ENCODE assay signal across 24 cellular contexts in the genomic region with DNA sequence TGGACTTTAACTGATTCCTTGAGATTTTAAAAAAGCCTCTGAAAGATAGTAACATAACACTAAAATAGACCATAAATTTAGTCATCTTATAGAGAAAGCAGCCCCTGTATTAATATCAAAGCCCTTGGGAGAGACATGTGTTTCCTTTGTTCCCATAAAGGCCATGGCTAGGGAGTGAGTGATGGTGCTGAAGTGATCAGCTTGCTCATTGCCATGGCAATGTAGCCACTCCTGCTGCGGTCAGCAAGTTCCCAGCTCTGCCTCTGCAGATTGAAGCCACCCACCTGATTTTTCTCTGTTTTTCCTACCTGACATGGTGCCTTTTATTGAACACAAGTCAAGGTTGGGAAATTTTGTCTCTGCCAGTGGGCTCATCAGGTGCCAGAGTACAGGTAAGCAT.
"Had no signal": no experiment of that assay in that cellular context is flagged by ENCODE, and none has a peak within 500 bp of the region (broad histone marks: within the 10 kb centered on the region; RNA-seq: fewer than 3 reads in every experiment).

No MANE protein-coding gene starts in this region.

- H3K27ac ChIP-seq: ascending aorta, brain microvascular endothelial cell, coronary artery, gastroesophageal sphincter, hepatocyte, pancreas, prostate gland, sigmoid colon, thoracic aorta, vagina had no signal

- H3K9me3 ChIP-seq: pancreas, prostate gland, thoracic aorta, vagina had no signal

- H3K4me1 ChIP-seq: ascending aorta, gastroesophageal sphincter, pancreas, prostate gland, sigmoid colon, vagina had no signal

- H3K36me3 ChIP-seq: ascending aorta, brain microvascular endothelial cell, gastroesophageal sphincter, pancreas, prostate gland, sigmoid colon, thoracic aorta, vagina had no signal

- DNase-seq: activated CD4-positive, alpha-beta memory T cell treated with anti-CD3 and anti-CD28 coated beads, Interleukin-2, amount 10 ng/mL, durations not matched to agents 7 days and 5 days; activated CD4-positive, alpha-beta T cell treated with anti-CD3 and anti-CD28 coated beads for 1 hour; activated CD4-positive, alpha-beta T cell treated with anti-CD3 and anti-CD28 coated beads, Interleukin-2, amount 10 ng/mL, durations not matched to agents 7 days and 5 days; activated CD8-positive, alpha-beta memory T cell treated with anti-CD3 and anti-CD28 coated beads, Interleukin-2, amount 50 U/mL, for 48 hours; activated gamma-delta T cell; activated naive CD4-positive, alpha-beta T cell treated with anti-CD3 and anti-CD28 coated beads, Interleukin-2, amount 10 ng/mL, durations not matched to agents 7 days and 5 days; activated naive CD8-positive, alpha-beta T cell treated with anti-CD3 and anti-CD28 coated beads, Interleukin-2, amount 10 ng/mL, durations not matched to agents 7 days and 5 days; activated T-cell treated with anti-CD3 and anti-CD28 coated beads, Interleukin-2, amount 50 U/mL, for 24 hours; brain microvascular endothelial cell; left cardiac atrium; mammary epithelial cell; pancreas; sigmoid colon; small intestine; stimulated activated CD4-positive, alpha-beta T cell treated with anti-CD3 and anti-CD28 coated beads, Interleukin-4, amount 100 ng/mL, for 24 hours had no signal

- H3K4me3 ChIP-seq: ascending aorta, coronary artery, gastroesophageal sphincter, hepatocyte, pancreas, prostate gland, sigmoid colon, thoracic aorta, vagina had no signal

- H3K27me3 ChIP-seq: ascending aorta, brain microvascular endothelial cell, gastroesophageal sphincter, hepatocyte, pancreas, sigmoid colon, vagina had no signal

- ATAC-seq: gastroesophageal sphincter; left cardiac atrium; stimulated activated effector memory CD8-positive, alpha-beta T cell treated with anti-CD3 and anti-CD28 coated beads, Interleukin-12 subunit alpha, Interleukin-12 subunit beta, amount 100 ng/mL, for 72 hours; WTC11 had no signal
